Comparison of ENCODE assay signal across 8 cellular contexts in genomic region chr16:30941600-30942420, GRCh38. TPM values are rescaled to one million over a fixed set of nuclear protein-coding genes. Genes with fewer than 3 reads are reported as not detected.
A peak's percentile ranks its signal among the peaks of the same experiment; 100 is the strongest.
DNase-seq lines count a peak whose midpoint lies in the region; ATAC-seq and TF ChIP-seq lines count a peak whose summit lies in the region.

No MANE protein-coding gene starts in this region.

- H3K27ac Mint-ChIP-seq in CD4-positive, CD25-positive, alpha-beta regulatory T cell = peak overlapping the region in 1 of 3 donors; percentile 69
- peak overlapping the region in 1 of 3 experiments; percentile 41 for H3K27ac Mint-ChIP-seq in nephron
- no peak overlapping the region for H3K27ac Mint-ChIP-seq in type B pancreatic cell

- peaks cover 0 to 22% (median 4%) of the 10 kb centered on the region in 4 donors for H3K4me1 Mint-ChIP-seq in CD4-positive, CD25-positive, alpha-beta regulatory T cell
- peaks cover 4% of the 10 kb centered on the region for H3K4me1 Mint-ChIP-seq in nephron
- H3K4me1 Mint-ChIP-seq in type B pancreatic cell (ENCODE audit: unreplicated experiment) = peaks cover 4% of the 10 kb centered on the region

- peak; percentile 54 to 83 (median 60) for DNase-seq in CD4-positive, CD25-positive, alpha-beta regulatory T cell
- DNase-seq in GM19238 (ENCODE audit: insufficient read length, low spot score) (peak; percentile 94), NOMO-1 treated with DMSO at 0.1 percent for 48 hours (lab: John Stamatoyannopoulos, UW; ENCODE audit: unreplicated experiment) (peak; percentile 65), activated T-cell treated with anti-CD3 and anti-CD28 coated beads for 4 hours (peak; percentile 40), esophagus squamous epithelium (lab: John Stamatoyannopoulos, UW) (no peak), type B pancreatic cell (ENCODE audit: extremely low spot score, unreplicated experiment) (no peak)

- WGBS in esophagus squamous epithelium, 2 donors = 70% methylated on average over 3 of the region's 15 CpGs

- intact Hi-C loops in esophagus squamous epithelium (cut with DNase I) = no loop called here

- H3K9me3 Mint-ChIP-seq in CD4-positive, CD25-positive, alpha-beta regulatory T cell = no peaks in the 10 kb centered on the region
- H3K9me3 Mint-ChIP-seq in nephron (no peaks in the 10 kb centered on the region), type B pancreatic cell (no peaks in the 10 kb centered on the region)

- peak overlapping the region; percentile 41 for H3K27ac ChIP-seq in CD4-positive, CD25-positive, alpha-beta regulatory T cell (ENCODE audit: insufficient read depth, low read length, poor library complexity, severe bottlenecking)
- H3K27ac ChIP-seq in esophagus squamous epithelium = peak overlapping the region in 3 of 4 donors; percentile 49 to 77 (median 70)

- peaks cover 8% of the 10 kb centered on the region for H3K36me3 Mint-ChIP-seq in CD4-positive, CD25-positive, alpha-beta regulatory T cell
- H3K36me3 Mint-ChIP-seq in nephron (ENCODE audit: low read depth) (peaks cover 72% of the 10 kb centered on the region), type B pancreatic cell (peaks cover 13% of the 10 kb centered on the region)

- H3K9me3 ChIP-seq in CD4-positive, CD25-positive, alpha-beta regulatory T cell (ENCODE audit: control insufficient read depth in 2 of 2, low read length in 2 of 2) = no peaks in the 10 kb centered on the region
- H3K9me3 ChIP-seq in esophagus squamous epithelium = no peaks in the 10 kb centered on the region

- H3K4me3 ChIP-seq in CD4-positive, CD25-positive, alpha-beta regulatory T cell (ENCODE audit: low read depth, low read length) = no peak overlapping the region
- H3K4me3 ChIP-seq in esophagus squamous epithelium = peak overlapping the region in 1 of 4 donors; percentile 26

- ATAC-seq in CD4-positive, CD25-positive, alpha-beta regulatory T cell (ENCODE audit: low read depth in 2 of 2) = peak; percentile 88
- ATAC-seq in HG03354 (IDR thresholded peaks at IDR 0.05; ENCODE audit: poor library complexity, severe bottlenecking, unreplicated experiment) = peak; percentile 94

- peaks cover 3% of the 10 kb centered on the region for H3K36me3 ChIP-seq in CD4-positive, CD25-positive, alpha-beta regulatory T cell (ENCODE audit: control insufficient read depth, insufficient read depth, low read length)
- peaks cover 0 to 65% (median 15%) of the 10 kb centered on the region in 3 donors for H3K36me3 ChIP-seq in esophagus squamous epithelium

- no peaks in the 10 kb centered on the region for H3K27me3 Mint-ChIP-seq in CD4-positive, CD25-positive, alpha-beta regulatory T cell
- H3K27me3 Mint-ChIP-seq in nephron (ENCODE audit: low read depth) (no peaks in the 10 kb centered on the region), type B pancreatic cell (no peaks in the 10 kb centered on the region)

- no peak for TF ChIP-seq POLR2A in esophagus squamous epithelium (IDR thresholded peaks at IDR 0.05)

- peaks cover 8% of the 10 kb centered on the region for H3K4me1 ChIP-seq in CD4-positive, CD25-positive, alpha-beta regulatory T cell (ENCODE audit: control insufficient read depth, insufficient read depth, low read length, poor library complexity, severe bottlenecking)
- H3K4me1 ChIP-seq in esophagus squamous epithelium = peaks cover 19 to 41% (median 26%) of the 10 kb centered on the region in 3 donors

- H3K4me3 Mint-ChIP-seq in CD4-positive, CD25-positive, alpha-beta regulatory T cell = peak overlapping the region in 1 of 4 donors; percentile 36
- H3K4me3 Mint-ChIP-seq in nephron = no peak overlapping the region
- no peak overlapping the region for H3K4me3 Mint-ChIP-seq in type B pancreatic cell

- H3K27me3 ChIP-seq in CD4-positive, CD25-positive, alpha-beta regulatory T cell (ENCODE audit: control insufficient read depth, insufficient read depth, low read length) = no peaks in the 10 kb centered on the region
- H3K27me3 ChIP-seq in esophagus squamous epithelium = no peaks in the 10 kb centered on the region

- peak; percentile 75 to 92 (median 88) for TF ChIP-seq CTCF in esophagus squamous epithelium (IDR thresholded peaks at IDR 0.05)
- peak; percentile 70 to 76 (median 73) for TF ChIP-seq CTCF in nephron (IDR thresholded peaks at IDR 0.05; ENCODE audit: unreplicated experiment in 3 of 3)
- TF ChIP-seq CTCF in type B pancreatic cell (conservative IDR thresholded peaks at IDR 0.05) = peak; percentile 87

RNA-seq across cellular contexts. Expression of gene ORAI3, which starts 7.1 kb away (rescaled TPM):
- total RNA-seq in CD4-positive, CD25-positive, alpha-beta regulatory T cell = 7.7 TPM
- polyA plus RNA-seq in CD4-positive, CD25-positive, alpha-beta regulatory T cell = 10 to 100 TPM; 30.7 to 34.7 (median 31.7) TPM
- 10 to 100 TPM in 3 of 4 donors, 1 to 10 TPM in 1; 4.0 to 28.6 (median 18.0) TPM for total RNA-seq in esophagus squamous epithelium
- 18.7 and 19.4 TPM in 2 replicates for total RNA-seq in type B pancreatic cell (ENCODE audit: low replicate concordance)

RNA-seq across cellular contexts. Expression of gene SETD1A, which starts 15.7 kb away (rescaled TPM):
- 35.2 TPM for total RNA-seq in CD4-positive, CD25-positive, alpha-beta regulatory T cell
- 1 to 10 TPM in 1 of 4 donors, under 1 TPM in 3; 0.33 to 1.4 (median 0.63) TPM for polyA plus RNA-seq in CD4-positive, CD25-positive, alpha-beta regulatory T cell
- total RNA-seq in esophagus squamous epithelium = 1 to 10 TPM; 3.5 to 8.0 (median 5.4) TPM
- 19.3 and 25.0 TPM in 2 replicates for total RNA-seq in type B pancreatic cell (ENCODE audit: low replicate concordance)

RNA-seq across cellular contexts. Expression of gene FBXL19, which starts 18.4 kb away (rescaled TPM):
- total RNA-seq in CD4-positive, CD25-positive, alpha-beta regulatory T cell = 13.0 TPM
- under 1 TPM in 3 of 4 donors, not detected in 1; 0.14 to 0.21 (median 0.17) TPM for polyA plus RNA-seq in CD4-positive, CD25-positive, alpha-beta regulatory T cell
- 10 to 100 TPM; 17.0 to 28.7 (median 25.1) TPM for total RNA-seq in esophagus squamous epithelium
- total RNA-seq in type B pancreatic cell (ENCODE audit: low replicate concordance) = 29.0 and 46.4 TPM in 2 replicates

RNA-seq across cellular contexts. Expression of gene HSD3B7, which starts 43.2 kb away (rescaled TPM):
- not detected for total RNA-seq in CD4-positive, CD25-positive, alpha-beta regulatory T cell
- polyA plus RNA-seq in CD4-positive, CD25-positive, alpha-beta regulatory T cell = under 1 TPM in 2 of 4 donors, not detected in 2; 0.07 to 0.31 TPM
- 10 to 100 TPM in 1 of 4 donors, 1 to 10 TPM in 3; 6.9 to 17.0 (median 8.8) TPM for total RNA-seq in esophagus squamous epithelium
- total RNA-seq in type B pancreatic cell (ENCODE audit: low replicate concordance) = 5.8 and 6.9 TPM in 2 replicates

RNA-seq across cellular contexts. Expression of gene CTF1, which starts 45.4 kb away (rescaled TPM):
- 0.30 TPM for total RNA-seq in CD4-positive, CD25-positive, alpha-beta regulatory T cell
- polyA plus RNA-seq in CD4-positive, CD25-positive, alpha-beta regulatory T cell = not detected
- total RNA-seq in esophagus squamous epithelium = 1 to 10 TPM in 3 of 4 donors, under 1 TPM in 1; 0.53 to 3.6 (median 1.8) TPM
- total RNA-seq in type B pancreatic cell (ENCODE audit: low replicate concordance) = 2.5 and 3.1 TPM in 2 replicates

Comparison
In these comparisons a context has a peak if more than half of its experiments do, and no peak if none do; other contexts are left out.
1. DNase-seq: peak in CD4-positive, CD25-positive, alpha-beta regulatory T cell (3 of 3), GM19238 (single experiment), NOMO-1 treated with DMSO at 0.1 percent for 48 hours (single experiment) and activated T-cell treated with anti-CD3 and anti-CD28 coated beads for 4 hours (single experiment); none in esophagus squamous epithelium (single experiment) and type B pancreatic cell (single experiment).
2. Peak in every context shown above with its lines, with median percentiles within 50 percentile points of each other: CTCF ChIP-seq.